ENCODE assay signal across 18 cellular contexts in the genomic region with DNA sequence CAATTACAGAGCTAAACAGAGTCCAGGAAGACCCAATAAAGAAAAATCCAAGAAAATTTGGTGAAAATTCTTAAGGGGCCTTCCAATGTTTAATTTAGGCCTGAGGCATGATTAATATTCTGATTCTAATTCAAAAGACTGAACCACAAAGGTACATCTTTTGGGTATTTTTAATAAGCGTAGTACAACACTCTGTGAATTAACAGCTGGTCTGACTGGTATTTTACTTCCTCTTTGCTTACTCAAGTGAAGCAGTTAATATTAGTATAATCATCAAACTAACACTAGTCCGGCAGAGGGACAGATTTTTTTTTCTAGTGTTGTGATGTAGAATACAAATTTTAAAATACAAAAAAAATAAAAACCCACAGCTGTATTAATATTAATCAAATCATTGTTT.
"Had no signal": no experiment of that assay in that cellular context is flagged by ENCODE, and none has a peak within 500 bp of the region (broad histone marks: within the 10 kb centered on the region; RNA-seq: fewer than 3 reads in every experiment).

No MANE protein-coding gene starts in this region.

- H3K4me2 ChIP-seq: neural progenitor cell, smooth muscle cell had no signal

- H3K4me3 ChIP-seq: body of pancreas, esophagus muscularis mucosa, neural progenitor cell, right lobe of liver, smooth muscle cell, transverse colon had no signal

- DNase-seq: activated CD4-positive, alpha-beta T cell treated with anti-CD3 and anti-CD28 coated beads, Interleukin-2, amount 10 ng/mL, durations not matched to agents 7 days and 5 days; activated CD8-positive, alpha-beta memory T cell treated with anti-CD3 and anti-CD28 coated beads, Interleukin-2, amount 50 U/mL, for 48 hours; activated gamma-delta T cell; activated T-cell treated with anti-CD3 and anti-CD28 coated beads, Interleukin-2, amount 50 U/mL, for 72 hours; amygdala; body of pancreas; caudate nucleus; mammary epithelial cell; right lobe of liver; stimulated activated CD4-positive, alpha-beta T cell treated with anti-CD3 and anti-CD28 coated beads, Interleukin-4, amount 100 ng/mL, for 4 hours; stimulated activated CD8-positive, alpha-beta memory T cell treated with anti-CD3 and anti-CD28 coated beads, Interleukin-4, amount 100 ng/mL, for 48 hours; stimulated activated naive CD4-positive, alpha-beta T cell treated with Interleukin-2 at 50 U/mL for 16 hours; transverse colon had no signal

- H2AFZ ChIP-seq: neural progenitor cell had no signal

- H3K4me1 ChIP-seq: body of pancreas, esophagus muscularis mucosa, neural progenitor cell, right lobe of liver, transverse colon had no signal

- H3K36me3 ChIP-seq: esophagus muscularis mucosa, neural progenitor cell, right lobe of liver, transverse colon had no signal

- ATAC-seq: activated naive CD4-positive, alpha-beta T cell treated with anti-CD3 and anti-CD28 coated beads, Interleukin-2, amount 50 U/mL, for 72 hours; activated T-cell treated with anti-CD3 and anti-CD28 coated beads, Interleukin-2, amount 50 U/mL, for 72 hours; body of pancreas; left lobe of liver; right lobe of liver had no signal

- H3K27me3 ChIP-seq: body of pancreas, esophagus muscularis mucosa, neural progenitor cell, right lobe of liver, transverse colon had no signal

- H3K27ac ChIP-seq: body of pancreas, esophagus muscularis mucosa, neural progenitor cell, right lobe of liver, transverse colon had no signal

- H3K9ac ChIP-seq: neural progenitor cell had no signal

- H3K9me3 ChIP-seq: body of pancreas, esophagus muscularis mucosa, right lobe of liver, transverse colon had no signal
